ENCODE assay signal across 37 cellular contexts in genomic region chr14:32166924-32167323, GRCh38. TPM values are rescaled to one million over a fixed set of nuclear protein-coding genes. Genes with fewer than 3 reads are reported as not detected.
"Had no signal": no experiment of that assay in that cellular context is flagged by ENCODE, and none has a peak within 500 bp of the region (broad histone marks: within the 10 kb centered on the region; RNA-seq: fewer than 3 reads in every experiment).

No MANE protein-coding gene starts in this region.

- H3K36me3 ChIP-seq: adrenal gland, ascending aorta, brain microvascular endothelial cell, breast epithelium, cardiac muscle cell had no signal

- H3K4me1 ChIP-seq: adrenal gland, ascending aorta, body of pancreas, breast epithelium had no signal

- ATAC-seq: activated naive CD4-positive, alpha-beta T cell treated with anti-CD3 and anti-CD28 coated beads, Interleukin-2, amount 50 U/mL, for 72 hours; activated naive CD8-positive, alpha-beta T cell treated with anti-CD3 and anti-CD28 coated beads, Interleukin-2, amount 50 U/mL, for 24 hours; activated T-cell treated with anti-CD3 and anti-CD28 coated beads, Interleukin-2, amount 50 U/mL, for 4 hours; activated T-cell treated with anti-CD3 and anti-CD28 coated beads, Interleukin-2, amount 50 U/mL, for 72 hours; activated T-helper 17 cell treated with anti-CD3 and anti-CD28 coated beads, Interleukin-2, amount 50 U/mL, for 72 hours; body of pancreas had no signal

- H3K9me3 ChIP-seq: adrenal gland, body of pancreas, breast epithelium had no signal

- H3K27ac ChIP-seq: adrenal gland, ascending aorta, body of pancreas, brain microvascular endothelial cell, breast epithelium, cardiac muscle cell had no signal

- H3K4me3 ChIP-seq: adrenal gland, ascending aorta, body of pancreas, breast epithelium, cardiac muscle cell had no signal

- FAIRE-seq: astrocyte, bronchial epithelial cell, colon had no signal

- H3K27me3 ChIP-seq: adrenal gland, ascending aorta, body of pancreas, brain microvascular endothelial cell, breast epithelium, cardiac muscle cell had no signal

- DNase-seq: activated effector memory CD4-positive, alpha-beta T cell treated with anti-CD3 and anti-CD28 coated beads, Interleukin-2, amount 50 U/mL, for 16 hours; activated effector memory CD4-positive, alpha-beta T cell treated with Interleukin-2 at 50 U/mL for 16 hours; activated gamma-delta T cell; activated gamma-delta T cell treated with Interleukin-2 at 50 U/mL for 16 hours; activated naive CD4-positive, alpha-beta T cell; activated naive CD4-positive, alpha-beta T cell treated with anti-CD3 and anti-CD28 coated beads for 36 hours; activated naive CD4-positive, alpha-beta T cell treated with anti-CD3 and anti-CD28 coated beads, Interleukin-2, amount 10 ng/mL, durations not matched to agents 7 days and 5 days; activated naive CD4-positive, alpha-beta T cell treated with anti-CD3 and anti-CD28 coated beads, Interleukin-2, amount 50 U/mL, for 16 hours; activated naive CD4-positive, alpha-beta T cell treated with Interleukin-2 at 50 U/mL for 16 hours; activated naive CD8-positive, alpha-beta T cell treated with anti-CD3 and anti-CD28 coated beads for 36 hours; activated naive CD8-positive, alpha-beta T cell treated with anti-CD3 and anti-CD28 coated beads, Interleukin-2, amount 10 ng/mL, durations not matched to agents 7 days and 5 days; activated naive CD8-positive, alpha-beta T cell treated with anti-CD3 and anti-CD28 coated beads, Interleukin-2, amount 50 U/mL, for 24 hours; activated T-cell treated with anti-CD3 and anti-CD28 coated beads, Interleukin-2, amount 50 U/mL, for 24 hours; activated T-cell treated with anti-CD3 and anti-CD28 coated beads, Interleukin-2, amount 50 U/mL, for 4 hours; activated T-cell treated with anti-CD3 and anti-CD28 coated beads, Interleukin-2, amount 50 U/mL, for 48 hours; activated T-cell treated with anti-CD3 and anti-CD28 coated beads, Interleukin-2, amount 50 U/mL, for 72 hours; adrenal gland; amniotic stem cell; anterior cingulate cortex; aorta; body of pancreas; brain microvascular endothelial cell; cerebellar nuclear complex had no signal

RNA-seq across cellular contexts. Expression of gene RNU6-7, which starts 34.9 kb away (rescaled TPM):
- total RNA-seq: activated naive CD4-positive, alpha-beta T cell treated with anti-CD3 and anti-CD28 coated beads for 36 hours; activated naive CD4-positive, alpha-beta T cell treated with anti-CD3 and anti-CD28 coated beads, Interleukin-2, amount 50 U/mL, for 72 hours; activated naive CD8-positive, alpha-beta T cell treated with anti-CD3 and anti-CD28 coated beads for 36 hours; activated naive CD8-positive, alpha-beta T cell treated with anti-CD3 and anti-CD28 coated beads, Interleukin-2, amount 10 ng/mL, durations not matched to agents 7 days and 5 days; activated T-cell treated with anti-CD3 and anti-CD28 coated beads, Interleukin-2, amount 50 U/mL, for 4 hours; activated T-cell treated with anti-CD3 and anti-CD28 coated beads, Interleukin-2, amount 50 U/mL, for 72 hours; activated T-helper 1 cell treated with anti-CD3 and anti-CD28 coated beads, Interleukin-12 subunit alpha, Interleukin-12 subunit beta, Interleukin-2, Interleukin-4 antibody, amounts not matched to agents 30 ng/mL and 10 ng/mL and 1 ng/mL, durations not matched to agents 14 hours and 24 hours and 36 hours; activated T-helper 17 cell treated with anti-CD3 and anti-CD28 coated beads, Interleukin-2, amount 50 U/mL, for 72 hours; activated T-helper 2 cell treated with anti-CD3 and anti-CD28 coated beads, Interferon-gamma antibody, Interleukin-2, Interleukin-4, amounts not matched to agents 10 μg/mL and 5 μg/mL and 100 μg/mL, durations not matched to agents 14 hours and 24 hours and 36 hours; adrenal gland; aorta; ascending aorta; astrocyte; body of pancreas; breast epithelium; bronchial epithelial cell; cardiac muscle cell; cardiac septum; cerebellum; chondrocyte had no signal
- polyA plus RNA-seq: adipose tissue, adrenal gland, aorta, cardiac muscle cell had no signal

RNA-seq across cellular contexts. Expression of gene RNU6-8, which starts 36.1 kb away (rescaled TPM):
- total RNA-seq: activated naive CD4-positive, alpha-beta T cell treated with anti-CD3 and anti-CD28 coated beads for 36 hours; activated naive CD4-positive, alpha-beta T cell treated with anti-CD3 and anti-CD28 coated beads, Interleukin-2, amount 50 U/mL, for 72 hours; activated naive CD8-positive, alpha-beta T cell treated with anti-CD3 and anti-CD28 coated beads for 36 hours; activated naive CD8-positive, alpha-beta T cell treated with anti-CD3 and anti-CD28 coated beads, Interleukin-2, amount 10 ng/mL, durations not matched to agents 7 days and 5 days; activated T-cell treated with anti-CD3 and anti-CD28 coated beads, Interleukin-2, amount 50 U/mL, for 4 hours; activated T-cell treated with anti-CD3 and anti-CD28 coated beads, Interleukin-2, amount 50 U/mL, for 72 hours; activated T-helper 1 cell treated with anti-CD3 and anti-CD28 coated beads, Interleukin-12 subunit alpha, Interleukin-12 subunit beta, Interleukin-2, Interleukin-4 antibody, amounts not matched to agents 30 ng/mL and 10 ng/mL and 1 ng/mL, durations not matched to agents 14 hours and 24 hours and 36 hours; activated T-helper 17 cell treated with anti-CD3 and anti-CD28 coated beads, Interleukin-2, amount 50 U/mL, for 72 hours; activated T-helper 2 cell treated with anti-CD3 and anti-CD28 coated beads, Interferon-gamma antibody, Interleukin-2, Interleukin-4, amounts not matched to agents 10 μg/mL and 5 μg/mL and 100 μg/mL, durations not matched to agents 14 hours and 24 hours and 36 hours; adrenal gland; aorta; ascending aorta; astrocyte; body of pancreas; breast epithelium; bronchial epithelial cell; cardiac muscle cell; cardiac septum; cerebellum; chondrocyte had no signal
- polyA plus RNA-seq: adipose tissue, adrenal gland, aorta, cardiac muscle cell had no signal
